In genomic region chr1:184860985-184861754, GRCh38 we compare ENCODE assay signal across 1 cellular context.
TF ChIP-seq lines count a peak whose summit lies in the region.

No MANE protein-coding gene starts in this region.

TF ChIP-seq in GM23338, 12 proteins besides CTCF, POLR2A, EP300 and RAD21 (continued from another document):
- no peak for TF ChIP-seq ZNF331 (CRISPR knock-in tag; IDR thresholded peaks at IDR 0.05; ENCODE audit: low read depth)
TF ChIP-seq in GM23338: peak in this region for 0.
